Comparison of ENCODE assay signal across 13 cellular contexts in genomic region chr5:153358315-153358976, GRCh38.
DNase-seq lines count a peak whose midpoint lies in the region; ATAC-seq and TF ChIP-seq lines count a peak whose summit lies in the region.
"Had no signal": no experiment of that assay in that cellular context is flagged by ENCODE, and none has a peak within 500 bp of the region (broad histone marks: within the 10 kb centered on the region; RNA-seq: fewer than 3 reads in every experiment).

No MANE protein-coding gene starts in this region.

- H3K4me1 Mint-ChIP-seq in activated naive CD4-positive, alpha-beta T cell treated with anti-CD3 and anti-CD28 coated beads, Interleukin-2, amount 10 ng/mL, durations not matched to agents 7 days and 5 days, result peaks cover 17% of the 10 kb centered on the region
- peaks cover 10% of the 10 kb centered on the region for H3K4me1 Mint-ChIP-seq in osteocyte (ENCODE audit: unreplicated experiment)

- TF ChIP-seq CTCF in osteocyte (IDR thresholded peaks at IDR 0.05) (no peak), WERI-Rb-1 (IDR thresholded peaks at IDR 0.05; ENCODE audit: low read depth, low read length) (no peak)

- H3K27ac ChIP-seq in WERI-Rb-1, result no peak overlapping the region
- H3K27ac ChIP-seq: BLaER1, hepatocyte had no signal

- H3K36me3 Mint-ChIP-seq in activated naive CD4-positive, alpha-beta T cell treated with anti-CD3 and anti-CD28 coated beads, Interleukin-2, amount 10 ng/mL, durations not matched to agents 7 days and 5 days, result no peaks in the 10 kb centered on the region
- H3K36me3 Mint-ChIP-seq in osteocyte (ENCODE audit: unreplicated experiment), result no peaks in the 10 kb centered on the region

- H3K9me3 Mint-ChIP-seq in activated naive CD4-positive, alpha-beta T cell treated with anti-CD3 and anti-CD28 coated beads, Interleukin-2, amount 10 ng/mL, durations not matched to agents 7 days and 5 days, result no peaks in the 10 kb centered on the region
- H3K9me3 Mint-ChIP-seq in osteocyte (ENCODE audit: unreplicated experiment), result no peaks in the 10 kb centered on the region

- ATAC-seq in GM21786 (IDR thresholded peaks at IDR 0.05; ENCODE audit: unreplicated experiment), result peak; percentile 94
- peak; percentile 96 for ATAC-seq in HG03378 (IDR thresholded peaks at IDR 0.05; ENCODE audit: unreplicated experiment)
- ATAC-seq: PC-3 had no signal

- no peaks in the 10 kb centered on the region for H3K27me3 Mint-ChIP-seq in activated naive CD4-positive, alpha-beta T cell treated with anti-CD3 and anti-CD28 coated beads, Interleukin-2, amount 10 ng/mL, durations not matched to agents 7 days and 5 days
- H3K27me3 Mint-ChIP-seq in osteocyte (ENCODE audit: unreplicated experiment), result peaks cover 29% of the 10 kb centered on the region

- H3K36me3 ChIP-seq in WERI-Rb-1, result no peaks in the 10 kb centered on the region
- H3K36me3 ChIP-seq: BLaER1 had no signal

- no peak for DNase-seq in activated naive CD4-positive, alpha-beta T cell treated with anti-CD3 and anti-CD28 coated beads, Interleukin-2, amount 10 ng/mL, durations not matched to agents 7 days and 5 days
- DNase-seq in activated naive CD4-positive, alpha-beta T cell treated with Interleukin-2 at 50 U/mL for 16 hours, result no peak
- DNase-seq in osteocyte (ENCODE audit: extremely low spot score, unreplicated experiment), result no peak
- DNase-seq in NCI-H2196 (lab: John Stamatoyannopoulos, UW; ENCODE audit: unreplicated experiment), result no peak
- DNase-seq in GOT3 (lab: John Stamatoyannopoulos, UW), result no peak
- DNase-seq in WERI-Rb-1, result no peak
- DNase-seq: cerebellar nuclear complex, Kasumi-1, PC-3 had no signal

- H3K27ac Mint-ChIP-seq in activated naive CD4-positive, alpha-beta T cell treated with anti-CD3 and anti-CD28 coated beads, Interleukin-2, amount 10 ng/mL, durations not matched to agents 7 days and 5 days, result peak overlapping the region; percentile 3
- no peak overlapping the region for H3K27ac Mint-ChIP-seq in osteocyte (ENCODE audit: unreplicated experiment)

- H3K4me3 Mint-ChIP-seq in activated naive CD4-positive, alpha-beta T cell treated with anti-CD3 and anti-CD28 coated beads, Interleukin-2, amount 10 ng/mL, durations not matched to agents 7 days and 5 days, result no peak overlapping the region
- H3K4me3 Mint-ChIP-seq in osteocyte (ENCODE audit: unreplicated experiment), result peak overlapping the region; percentile 29

- H3K4me3 ChIP-seq in WERI-Rb-1 (ENCODE audit: low read depth, low read length), result no peak overlapping the region
- H3K4me3 ChIP-seq: BLaER1, hepatocyte had no signal

- no peaks in the 10 kb centered on the region for H3K27me3 ChIP-seq in WERI-Rb-1 (ENCODE audit: insufficient read depth, low read depth, severe bottlenecking)
- H3K27me3 ChIP-seq: BLaER1, hepatocyte had no signal

- no peaks in the 10 kb centered on the region for H3K9me3 ChIP-seq in WERI-Rb-1 (ENCODE audit: severe bottlenecking)
- H3K9me3 ChIP-seq: BLaER1 had no signal

- CTCF ChIA-PET in activated naive CD4-positive, alpha-beta T cell treated with anti-CD3 and anti-CD28 coated beads, Interleukin-2, amount 10 ng/mL, durations not matched to agents 7 days and 5 days (lab: Charles Lee), result no interaction called here
